In genomic region chr22:20553947-20554741, GRCh38 we compare ENCODE assay signal across 1 cellular context.
TF ChIP-seq lines count a peak whose summit lies in the region.

No MANE protein-coding gene starts in this region.

TF ChIP-seq in endothelial cell of umbilical vein, 7 proteins besides CTCF, POLR2A, EP300 and RAD21 (continued from another document):
- TF ChIP-seq MAX (IDR thresholded peaks at IDR 0.05; ENCODE audit: insufficient read depth, insufficient read length), result no peak
- no peak for TF ChIP-seq MYC (IDR thresholded peaks at IDR 0.05; ENCODE audit: low read depth, low read length)
- TF ChIP-seq GATA2 (IDR thresholded peaks at IDR 0.05; ENCODE audit: insufficient read depth, insufficient read length, low read depth, low read length), result no peak
- no peak for TF ChIP-seq POLR2AphosphoS5 (IDR thresholded peaks at IDR 0.05; ENCODE audit: insufficient read depth, low read depth, low read length)
- TF ChIP-seq EZH2 (IDR thresholded peaks at IDR 0.05; ENCODE audit: borderline replicate concordance, low read depth, low read length, severe bottlenecking), result no peak
